In genomic region chr18:46104128-46104911, GRCh38 we compare ENCODE assay signal across 8 cellular contexts. TPM values are rescaled to one million over a fixed set of nuclear protein-coding genes. Genes with fewer than 3 reads are reported as not detected.
DNase-seq lines count a peak whose midpoint lies in the region; ATAC-seq, FAIRE-seq and TF ChIP-seq lines count a peak whose summit lies in the region.

A gene with protein sequence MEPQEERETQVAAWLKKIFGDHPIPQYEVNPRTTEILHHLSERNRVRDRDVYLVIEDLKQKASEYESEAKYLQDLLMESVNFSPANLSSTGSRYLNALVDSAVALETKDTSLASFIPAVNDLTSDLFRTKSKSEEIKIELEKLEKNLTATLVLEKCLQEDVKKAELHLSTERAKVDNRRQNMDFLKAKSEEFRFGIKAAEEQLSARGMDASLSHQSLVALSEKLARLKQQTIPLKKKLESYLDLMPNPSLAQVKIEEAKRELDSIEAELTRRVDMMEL (plus strand): TSS chr18:46104385. CDS start chr18:46104412, 27 bp downstream.

- H3K4me1 ChIP-seq in small intestine (ENCODE audit: control insufficient read depth in 2 of 2, insufficient read depth in 1 of 2, low read depth in 1 of 2, low read length in 1 of 2), result no peaks in the 10 kb centered on the region

- POLR2A ChIA-PET in AG04449 (lab: Yijun Ruan, JAX), result no interaction called here
- POLR2A ChIA-PET in WTC11 (lab: Charles Lee), result interaction anchor here (0.6 kb wide), 2 partner anchors 20 to 32 kb away, joined by 4 to 5 read pairs; partner anchors contain the start of gene PSTPIP2

- H3K27ac ChIP-seq in small intestine (ENCODE audit: low read depth in 1 of 2, low read length in 1 of 2), result peak within 1 kb of the TSS; percentile 27 to 67

- no peaks in the 10 kb centered on the region for H3K27me3 Mint-ChIP-seq in WTC11 (ENCODE audit: low read depth)

- H3K27me3 ChIP-seq in small intestine (ENCODE audit: control insufficient read depth in 2 of 2, insufficient read depth in 2 of 2, low read length in 2 of 2), result no peaks in the 10 kb centered on the region

- H3K4me1 Mint-ChIP-seq in WTC11, result peaks cover 9% of the 10 kb centered on the region

- no peak for TF ChIP-seq CTCF in AG04449 (IDR thresholded peaks at IDR 0.05; ENCODE audit: insufficient read depth, low read length, missing control alignments)
- TF ChIP-seq CTCF in WTC11 (IDR thresholded peaks at IDR 0.05), result no peak
- TF ChIP-seq CTCF in cardiac fibroblast (IDR thresholded peaks at IDR 0.05; ENCODE audit: low read depth, low read length), result no peak

- peak within 1 kb of the TSS; percentile 94 for H3K27ac Mint-ChIP-seq in WTC11

- WGBS in small intestine, 3 donors, result 0 to 1% (median 0%) methylated on average over 50 to 57 of the region's 57 CpGs

- no peak for FAIRE-seq in small intestine (lab: Jason Lieb, UNC)

- no peaks in the 10 kb centered on the region for H3K9me3 Mint-ChIP-seq in WTC11

- ATAC-seq in GM18873 (IDR thresholded peaks at IDR 0.05; ENCODE audit: low FRiP score, unreplicated experiment), result peak; percentile 87
- ATAC-seq in HG03139 (IDR thresholded peaks at IDR 0.05; ENCODE audit: unreplicated experiment), result peak; percentile 82
- peak; percentile 99 for ATAC-seq in WTC11

- CTCF ChIA-PET in AG04449 (lab: Yijun Ruan, JAX) (no interaction called here), WTC11 (lab: Charles Lee) (interaction anchor here (0.6 to 1.2 kb wide), 2 partner anchors 10 to 31 kb away, joined by 3 to 4 read pairs; no protein-coding TSS in a partner anchor)

- peaks cover 0 to 2% of the 10 kb centered on the region in 2 donors for H3K36me3 ChIP-seq in small intestine (ENCODE audit: control insufficient read depth in 2 of 2, insufficient read depth in 2 of 2, low read length in 2 of 2)

- H3K4me3 ChIP-seq in AG04449 (ENCODE audit: low read depth, low read length) (peak within 1 kb of the TSS; percentile 83), cardiac fibroblast (replicated peaks in 1 of 2; ENCODE audit: low read depth in 2 of 2, low read length in 2 of 2) (peak within 1 kb of the TSS; percentile 95 to 97), small intestine (ENCODE audit: low read depth in 1 of 2, low read length in 2 of 2) (peak within 1 kb of the TSS; percentile 69 to 73)

- DNase-seq in AG04449 (ENCODE audit: low read depth, low spot score), result no peak
- DNase-seq in NCI-H2227 treated with DMSO at 0.1 percent for 48 hours (lab: John Stamatoyannopoulos, UW), result peak; percentile 97
- DNase-seq in WTC11 (ENCODE audit: low spot score), result peak; percentile 97
- peak; percentile 76 to 85 for DNase-seq in cardiac fibroblast (ENCODE audit: low read depth in 2 of 2)
- DNase-seq in iPS-NIHi11 (ENCODE audit: low spot score), result peak; percentile 95
- peak; percentile 92 for DNase-seq in small intestine

- H3K36me3 Mint-ChIP-seq in WTC11, result peaks cover 24% of the 10 kb centered on the region

- H3K4me3 Mint-ChIP-seq in WTC11, result peak within 1 kb of the TSS; percentile 96

- no peaks in the 10 kb centered on the region for H3K9me3 ChIP-seq in small intestine (ENCODE audit: control insufficient read depth, low read depth)

TF ChIP-seq in WTC11, 78 proteins besides CTCF, POLR2A, EP300 and RAD21 (continues in another document):
- TF ChIP-seq, protein P1, sequence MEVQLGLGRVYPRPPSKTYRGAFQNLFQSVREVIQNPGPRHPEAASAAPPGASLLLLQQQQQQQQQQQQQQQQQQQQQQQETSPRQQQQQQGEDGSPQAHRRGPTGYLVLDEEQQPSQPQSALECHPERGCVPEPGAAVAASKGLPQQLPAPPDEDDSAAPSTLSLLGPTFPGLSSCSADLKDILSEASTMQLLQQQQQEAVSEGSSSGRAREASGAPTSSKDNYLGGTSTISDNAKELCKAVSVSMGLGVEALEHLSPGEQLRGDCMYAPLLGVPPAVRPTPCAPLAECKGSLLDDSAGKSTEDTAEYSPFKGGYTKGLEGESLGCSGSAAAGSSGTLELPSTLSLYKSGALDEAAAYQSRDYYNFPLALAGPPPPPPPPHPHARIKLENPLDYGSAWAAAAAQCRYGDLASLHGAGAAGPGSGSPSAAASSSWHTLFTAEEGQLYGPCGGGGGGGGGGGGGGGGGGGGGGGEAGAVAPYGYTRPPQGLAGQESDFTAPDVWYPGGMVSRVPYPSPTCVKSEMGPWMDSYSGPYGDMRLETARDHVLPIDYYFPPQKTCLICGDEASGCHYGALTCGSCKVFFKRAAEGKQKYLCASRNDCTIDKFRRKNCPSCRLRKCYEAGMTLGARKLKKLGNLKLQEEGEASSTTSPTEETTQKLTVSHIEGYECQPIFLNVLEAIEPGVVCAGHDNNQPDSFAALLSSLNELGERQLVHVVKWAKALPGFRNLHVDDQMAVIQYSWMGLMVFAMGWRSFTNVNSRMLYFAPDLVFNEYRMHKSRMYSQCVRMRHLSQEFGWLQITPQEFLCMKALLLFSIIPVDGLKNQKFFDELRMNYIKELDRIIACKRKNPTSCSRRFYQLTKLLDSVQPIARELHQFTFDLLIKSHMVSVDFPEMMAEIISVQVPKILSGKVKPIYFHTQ (CRISPR knock-in tag; IDR thresholded peaks at IDR 0.05), result no peak
- no peak for TF ChIP-seq ZNF263 (CRISPR knock-in tag; IDR thresholded peaks at IDR 0.05; ENCODE audit: low read depth)
- no peak for TF ChIP-seq ZBTB21 (CRISPR knock-in tag; IDR thresholded peaks at IDR 0.05; ENCODE audit: borderline replicate concordance)
- peak; percentile 71; the same call in 1 of the 2 replicates for TF ChIP-seq TEAD1 (CRISPR knock-in tag; IDR thresholded peaks at IDR 0.05)
- no peak for TF ChIP-seq ZNF138 (CRISPR knock-in tag; conservative IDR thresholded peaks at IDR 0.05)
- TF ChIP-seq, protein P2, sequence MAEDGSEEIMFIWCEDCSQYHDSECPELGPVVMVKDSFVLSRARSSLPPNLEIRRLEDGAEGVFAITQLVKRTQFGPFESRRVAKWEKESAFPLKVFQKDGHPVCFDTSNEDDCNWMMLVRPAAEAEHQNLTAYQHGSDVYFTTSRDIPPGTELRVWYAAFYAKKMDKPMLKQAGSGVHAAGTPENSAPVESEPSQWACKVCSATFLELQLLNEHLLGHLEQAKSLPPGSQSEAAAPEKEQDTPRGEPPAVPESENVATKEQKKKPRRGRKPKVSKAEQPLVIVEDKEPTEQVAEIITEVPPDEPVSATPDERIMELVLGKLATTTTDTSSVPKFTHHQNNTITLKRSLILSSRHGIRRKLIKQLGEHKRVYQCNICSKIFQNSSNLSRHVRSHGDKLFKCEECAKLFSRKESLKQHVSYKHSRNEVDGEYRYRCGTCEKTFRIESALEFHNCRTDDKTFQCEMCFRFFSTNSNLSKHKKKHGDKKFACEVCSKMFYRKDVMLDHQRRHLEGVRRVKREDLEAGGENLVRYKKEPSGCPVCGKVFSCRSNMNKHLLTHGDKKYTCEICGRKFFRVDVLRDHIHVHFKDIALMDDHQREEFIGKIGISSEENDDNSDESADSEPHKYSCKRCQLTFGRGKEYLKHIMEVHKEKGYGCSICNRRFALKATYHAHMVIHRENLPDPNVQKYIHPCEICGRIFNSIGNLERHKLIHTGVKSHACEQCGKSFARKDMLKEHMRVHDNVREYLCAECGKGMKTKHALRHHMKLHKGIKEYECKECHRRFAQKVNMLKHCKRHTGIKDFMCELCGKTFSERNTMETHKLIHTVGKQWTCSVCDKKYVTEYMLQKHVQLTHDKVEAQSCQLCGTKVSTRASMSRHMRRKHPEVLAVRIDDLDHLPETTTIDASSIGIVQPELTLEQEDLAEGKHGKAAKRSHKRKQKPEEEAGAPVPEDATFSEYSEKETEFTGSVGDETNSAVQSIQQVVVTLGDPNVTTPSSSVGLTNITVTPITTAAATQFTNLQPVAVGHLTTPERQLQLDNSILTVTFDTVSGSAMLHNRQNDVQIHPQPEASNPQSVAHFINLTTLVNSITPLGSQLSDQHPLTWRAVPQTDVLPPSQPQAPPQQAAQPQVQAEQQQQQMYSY (CRISPR knock-in tag; IDR thresholded peaks at IDR 0.05), result no peak
- no peak for TF ChIP-seq SMAD3 (CRISPR knock-in tag; IDR thresholded peaks at IDR 0.05; ENCODE audit: borderline replicate concordance)
- no peak for TF ChIP-seq TP53 (CRISPR knock-in tag; IDR thresholded peaks at IDR 0.05)
- no peak for TF ChIP-seq NR2C2 (CRISPR knock-in tag; IDR thresholded peaks at IDR 0.05)
- no peak for TF ChIP-seq RORB (CRISPR knock-in tag; IDR thresholded peaks at IDR 0.05)
- peak; percentile 33; the same call in 1 of the 2 replicates for TF ChIP-seq GABPB1 (CRISPR knock-in tag; IDR thresholded peaks at IDR 0.05)
- TF ChIP-seq ZNF671 (CRISPR knock-in tag; IDR thresholded peaks at IDR 0.05), result no peak
- 0 out of 2 replicates have a peak, but pooled peaks have one; percentile 42 for TF ChIP-seq USF1 (CRISPR knock-in tag; IDR thresholded peaks at IDR 0.05)
- TF ChIP-seq ZBTB43 (CRISPR knock-in tag; IDR thresholded peaks at IDR 0.05), result no peak

RNA-seq across cellular contexts. Expression of the gene that starts here (rescaled TPM):
- total RNA-seq in WTC11 (2021), result 58.7 to 68.3 TPM (median 68.1 TPM) in 3 replicates
- polyA plus RNA-seq in small intestine, result 10 to 100 TPM; 15.7 to 32.7 (median 23.2) TPM
